Comparison of ENCODE assay signal across 8 cellular contexts in the genomic region with DNA sequence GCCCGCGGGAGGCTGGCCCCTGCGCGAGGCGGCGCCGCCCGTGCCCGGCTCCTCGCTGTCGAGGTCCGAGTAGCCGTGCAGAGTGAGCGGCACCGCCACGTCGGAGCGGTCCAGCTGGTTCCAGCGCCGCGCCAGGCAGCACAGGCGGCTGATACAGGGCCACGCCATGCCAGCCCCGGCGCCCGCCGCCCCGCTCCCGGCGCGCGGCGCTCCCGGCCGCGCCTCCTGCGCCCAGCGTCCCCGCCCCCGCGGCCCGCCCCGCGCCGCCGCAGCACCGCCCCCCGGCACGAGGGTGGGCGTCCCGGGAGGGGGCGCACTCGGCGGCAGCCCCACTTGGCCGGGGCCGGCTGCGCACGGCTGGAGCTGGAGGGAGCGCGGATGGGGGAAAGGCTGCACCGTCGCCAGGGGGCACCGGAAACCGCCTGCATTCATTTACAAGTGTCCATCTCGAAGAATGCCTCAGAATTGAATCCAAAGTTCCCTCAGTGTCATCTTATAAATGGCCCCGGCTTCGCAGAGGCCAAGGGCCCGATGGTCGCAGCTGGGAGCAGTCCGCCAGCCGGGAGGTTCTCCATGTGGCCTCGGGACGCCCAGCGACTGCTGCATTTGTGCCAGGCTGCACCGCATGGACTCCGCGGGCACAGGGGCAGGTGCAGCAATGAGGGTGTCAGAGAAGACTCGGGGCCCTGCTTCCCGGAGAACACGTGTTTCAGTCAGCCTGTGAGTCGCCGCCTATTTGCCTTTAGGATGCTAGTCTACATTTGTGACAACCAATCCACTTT. TPM values are rescaled to one million over a fixed set of nuclear protein-coding genes. Genes with fewer than 3 reads are reported as not detected.
DNase-seq lines count a peak whose midpoint lies in the region; ATAC-seq and TF ChIP-seq lines count a peak whose summit lies in the region.

A gene (minus strand): TSS at position 198 of the 782 bp plus-strand sequence. CDS start 30 bp downstream, at position 168.

- H3K4me3 ChIP-seq in AG10803 (ENCODE audit: low read length) (peak within 1 kb of the TSS; percentile 67), HUES64 (ENCODE audit: low read length) (peak within 1 kb of the TSS; percentile 75), SK-N-MC (peak within 1 kb of the TSS; percentile 90), trophoblast cell (ENCODE audit: low read depth, low read length) (peak within 1 kb of the TSS; percentile 84)

- ATAC-seq in GM18861 (IDR thresholded peaks at IDR 0.05; ENCODE audit: unreplicated experiment) (peak; percentile 55), left cardiac atrium (peak; percentile 67 to 85)

- intact Hi-C loops in left cardiac atrium (cut with DNase I) = no loop called here

- H3K36me3 ChIP-seq in HUES64 (ENCODE audit: insufficient read depth, low read length) (peaks cover 22% of the 10 kb centered on the region), SK-N-MC (ENCODE audit: insufficient read depth, low read length) (peaks cover 12% of the 10 kb centered on the region; the same call in 1 of the 2 replicates), trophoblast cell (ENCODE audit: control insufficient read depth in 1 of 2, insufficient read depth in 2 of 2, low read length in 2 of 2) (peaks cover 7 to 16% of the 10 kb centered on the region in 2 experiments)

- H3K27ac ChIP-seq in HUES64 (ENCODE audit: low read depth, low read length) = peak within 1 kb of the TSS; percentile 53; the same call in 1 of the 2 replicates
- H3K27ac ChIP-seq in SK-N-MC = no peak within 1 kb of the TSS
- peak within 1 kb of the TSS; percentile 83 for H3K27ac ChIP-seq in angular gyrus (ENCODE audit: low read depth, low read length)
- no peak within 1 kb of the TSS for H3K27ac ChIP-seq in trophoblast cell (ENCODE audit: low read depth, low read length)

- H3K4me1 ChIP-seq in HUES64 (ENCODE audit: insufficient read depth, low read length) (peaks cover 15% of the 10 kb centered on the region; the same call in 1 of the 2 replicates), trophoblast cell (ENCODE audit: control insufficient read depth in 1 of 2, insufficient read depth in 2 of 2, low read length in 2 of 2) (peaks cover 9 to 10% of the 10 kb centered on the region in 2 experiments)

- H2BK5ac ChIP-seq in trophoblast cell (ENCODE audit: low read depth, low read length, poor library complexity) = no peak within 1 kb of the TSS

- H3K14ac ChIP-seq in trophoblast cell (ENCODE audit: low read length) = peak within 1 kb of the TSS; percentile 11

- 7% methylated on average over 82 of the region's 82 CpGs for WGBS in HUES64
- no CpG with 5 or more reads among the region's 82 CpGs for WGBS in trophoblast cell (ENCODE audit: extremely low coverage, insufficient coverage, insufficient read length)

- H3K79me2 ChIP-seq in trophoblast cell (ENCODE audit: control insufficient read depth, insufficient read depth, low read length, poor library complexity) = no peaks in the 10 kb centered on the region

- peak within 1 kb of the TSS; percentile 27 for H2BK12ac ChIP-seq in trophoblast cell (ENCODE audit: low read length)

- no peak within 1 kb of the TSS for H3K18ac ChIP-seq in trophoblast cell (ENCODE audit: low read length)

- DNase-seq in AG10803 (ENCODE audit: low read depth) (peak; percentile 34), SK-N-MC (ENCODE audit: low read depth, low spot score) (no peak), left cardiac atrium (no peak), trophoblast cell (peak; percentile 66 to 78), RPMI8226 (no peak)

- peak within 1 kb of the TSS; percentile 84 for H2AFZ ChIP-seq in trophoblast cell (ENCODE audit: insufficient read depth, low read length, poor library complexity)

- peak within 1 kb of the TSS; percentile 22 for H4K12ac ChIP-seq in trophoblast cell (ENCODE audit: low read depth, low read length)

- no peak within 1 kb of the TSS for H2AK5ac ChIP-seq in trophoblast cell (ENCODE audit: low read length)

- no peak within 1 kb of the TSS for H4K8ac ChIP-seq in trophoblast cell (ENCODE audit: low read depth, low read length)

- H3K23ac ChIP-seq in trophoblast cell (ENCODE audit: low read length) = no peak within 1 kb of the TSS

- H3K9ac ChIP-seq in HUES64 (ENCODE audit: low read depth, low read length) (peak within 1 kb of the TSS; percentile 70), SK-N-MC (ENCODE audit: insufficient read length) (peak within 1 kb of the TSS; percentile 71), trophoblast cell (ENCODE audit: low read length) (peak within 1 kb of the TSS; percentile 79)

- H3K4me2 ChIP-seq in trophoblast cell (ENCODE audit: low read length) = peak within 1 kb of the TSS; percentile 99

- H3K4ac ChIP-seq in trophoblast cell (ENCODE audit: low read depth, low read length) = no peak within 1 kb of the TSS

- peaks cover 14% of the 10 kb centered on the region for H3K27me3 ChIP-seq in HUES64 (ENCODE audit: insufficient read depth, low read length)
- H3K27me3 ChIP-seq in trophoblast cell (ENCODE audit: insufficient read depth, low read length) = no peaks in the 10 kb centered on the region

- TF ChIP-seq CTCF in AG10803 (conservative IDR thresholded peaks at IDR 0.05; ENCODE audit: low read length) = peak; percentile 14; the same call in 1 of the 2 replicates

- H3K9me3 ChIP-seq in HUES64 (ENCODE audit: insufficient read depth, low read depth, low read length) (no peaks in the 10 kb centered on the region), SK-N-MC (ENCODE audit: low read depth, low read length) (no peaks in the 10 kb centered on the region), trophoblast cell (ENCODE audit: insufficient read depth, low read depth, low read length) (no peaks in the 10 kb centered on the region)

- H4K91ac ChIP-seq in trophoblast cell (ENCODE audit: low read depth, low read length) = no peak within 1 kb of the TSS

- no peak within 1 kb of the TSS for H2BK120ac ChIP-seq in trophoblast cell (ENCODE audit: insufficient read depth, low read length, poor library complexity)

- H3K79me1 ChIP-seq in trophoblast cell (ENCODE audit: low read length) = no peaks in the 10 kb centered on the region

RNA-seq across cellular contexts. Expression of the gene that starts here (rescaled TPM):
- 3.2 TPM for polyA plus RNA-seq in HUES64 (2013, experiment 1 of 2)
- polyA plus RNA-seq in HUES64 (2013, experiment 2 of 2) = 5.1 TPM
- 1 to 10 TPM; 2.0 to 2.2 TPM for total RNA-seq in left cardiac atrium
- 3.0 and 3.5 TPM in 2 replicates for polyA plus RNA-seq in trophoblast cell (2013)

Comparison
In these comparisons a context has a peak if more than half of its experiments do, and no peak if none do; other contexts are left out.
1. DNase-seq: peak in AG10803 (single experiment) and trophoblast cell (2 of 2); none in SK-N-MC (single experiment), left cardiac atrium (single experiment) and RPMI8226 (single experiment).
2. H3K27ac ChIP-seq: peak in HUES64 (single experiment) and angular gyrus (single experiment); none in SK-N-MC (single experiment) and trophoblast cell (single experiment).
3. Peak in every context shown above with its lines, with median percentiles within 50 percentile points of each other: H3K4me3 ChIP-seq and H3K9ac ChIP-seq.